ENCODE assay signal across 29 cellular contexts in the genomic region with DNA sequence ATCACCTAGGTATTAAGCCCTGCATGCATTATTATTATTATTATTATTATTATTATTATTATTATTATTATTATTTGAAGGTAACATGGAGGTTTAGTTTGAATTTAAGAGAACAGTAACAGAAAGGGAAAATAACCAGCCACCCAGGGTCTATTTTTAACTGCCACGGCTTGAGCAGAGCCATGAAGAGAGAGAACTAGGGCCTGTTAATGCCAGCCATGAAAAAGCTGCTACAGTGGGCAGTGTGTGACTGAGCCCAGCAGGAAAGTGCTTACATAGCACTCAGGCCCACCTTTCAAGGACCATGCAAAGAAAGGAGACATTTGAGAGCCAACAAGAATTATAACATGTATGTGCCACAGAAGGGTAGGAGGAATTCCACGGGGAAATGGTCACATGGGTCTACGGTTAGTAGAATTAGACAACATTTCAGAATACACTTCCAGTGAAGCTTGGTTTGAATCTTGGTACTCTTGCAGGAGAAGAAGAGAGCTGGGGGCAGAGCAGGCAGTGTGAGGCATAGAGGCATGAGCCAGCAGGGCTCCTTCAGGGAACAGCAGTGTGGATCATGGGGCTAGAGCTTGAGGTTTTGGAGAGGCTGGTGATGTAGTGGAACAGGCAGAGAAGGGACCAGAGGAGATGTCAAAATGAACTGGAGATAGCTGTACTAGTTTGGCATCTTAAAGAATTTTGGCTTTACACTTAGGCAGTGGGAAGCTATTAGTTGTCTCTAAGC.
DNase-seq lines count a peak whose midpoint lies in the region; ATAC-seq, FAIRE-seq and TF ChIP-seq lines count a peak whose summit lies in the region.
"Had no signal": no experiment of that assay in that cellular context is flagged by ENCODE, and none has a peak within 500 bp of the region (broad histone marks: within the 10 kb centered on the region; RNA-seq: fewer than 3 reads in every experiment).

No MANE protein-coding gene starts in this region.

- no peak overlapping the region for H2BK120ac ChIP-seq in mesenchymal stem cell (ENCODE audit: low read depth, low read length)

- H3K27ac ChIP-seq in HEK293 (ENCODE audit: extremely low read depth, low read depth, low read length), result no peak overlapping the region
- H3K27ac ChIP-seq in astrocyte (ENCODE audit: low read depth, low read length), result no peak overlapping the region
- no peak overlapping the region for H3K27ac ChIP-seq in mesenchymal stem cell (ENCODE audit: low read length, poor library complexity, severe bottlenecking)
- peak overlapping the region; percentile 75 to 76 for H3K27ac ChIP-seq in thoracic aorta
- H3K27ac ChIP-seq: lower lobe of right lung, vagina had no signal

- in situ Hi-C loops in KBM-7 (cut with MboI; ENCODE audit: low pct_unique_long_range_greater_than_20kb, low sequenced_read_pairs), result no loop called here

- H3K23ac ChIP-seq in mesenchymal stem cell (ENCODE audit: low read length in 2 of 2), result no peak overlapping the region

- FAIRE-seq in astrocyte (lab: Jason Lieb, UNC), result no peak
- FAIRE-seq: H54, pancreas had no signal

- no peak for ATAC-seq in thoracic aorta (ENCODE audit: insufficient number of reproducible peaks, low FRiP score, low read depth)
- ATAC-seq in HG03175 (IDR thresholded peaks at IDR 0.05; ENCODE audit: unreplicated experiment), result no peak
- ATAC-seq: esophagus mucosa; lower lobe of right lung; mucosa of descending colon; pancreas; stimulated activated naive CD8-positive, alpha-beta T cell treated with anti-CD3 and anti-CD28 coated beads, Interleukin-15, Interleukin-2, amounts not matched to agents 100 U/mL and 50 U/mL, for 24 hours had no signal

- TF ChIP-seq CTCF in HEK293 (tag by site-specific recombination; IDR thresholded peaks at IDR 0.05) (no peak), astrocyte (IDR thresholded peaks at IDR 0.05; ENCODE audit: insufficient read depth, low read depth, low read length) (no peak), thoracic aorta (IDR thresholded peaks at IDR 0.05) (no peak)

- no peak overlapping the region for H3K4me2 ChIP-seq in astrocyte (ENCODE audit: low read length)
- no peak overlapping the region for H3K4me2 ChIP-seq in mesenchymal stem cell (ENCODE audit: low read length, poor library complexity, severe bottlenecking)

- POLR2A ChIA-PET in HEK293 (lab: Yijun Ruan, JAX), result no interaction called here

- no peaks in the 10 kb centered on the region for H3K27me3 Mint-ChIP-seq in astrocyte (ENCODE audit: low read depth, unreplicated experiment)
- H3K27me3 Mint-ChIP-seq: activated CD4-positive, alpha-beta T cell treated with anti-CD3 and anti-CD28 coated beads, Interleukin-2, amount 10 ng/mL, durations not matched to agents 24 days and 14 days; activated naive CD8-positive, alpha-beta T cell treated with anti-CD3 and anti-CD28 coated beads for 36 hours; central memory CD8-positive, alpha-beta T cell; dendritic cell treated with granulocyte-macrophage colony-stimulating factor and Interleukin-4, amounts not matched to agents 40 ng/mL and 50 ng/mL, for 4 days had no signal

- peak overlapping the region; percentile 36 for H4K8ac ChIP-seq in mesenchymal stem cell (ENCODE audit: low read length)

- H3K4ac ChIP-seq in mesenchymal stem cell (ENCODE audit: low read depth in 1 of 2, low read length in 2 of 2), result peak overlapping the region in 1 of 2 experiments; percentile 32

- peak overlapping the region; percentile 1 to 6 for H2BK12ac ChIP-seq in mesenchymal stem cell (ENCODE audit: low read length in 2 of 2)

- no peaks in the 10 kb centered on the region for H3K9me3 ChIP-seq in HEK293 (ENCODE audit: control insufficient read depth, insufficient read depth, low read depth, low read length)
- H3K9me3 ChIP-seq in astrocyte (ENCODE audit: insufficient read depth, low read depth, low read length), result no peaks in the 10 kb centered on the region
- H3K9me3 ChIP-seq in mesenchymal stem cell (ENCODE audit: control insufficient read depth, low read length), result no peaks in the 10 kb centered on the region
- H3K9me3 ChIP-seq in thoracic aorta, result no peaks in the 10 kb centered on the region
- H3K9me3 ChIP-seq: lower lobe of right lung, mucosa of descending colon, pancreas, vagina had no signal

- H2AFZ ChIP-seq in astrocyte (ENCODE audit: low read depth, low read length) (no peak overlapping the region), mesenchymal stem cell (ENCODE audit: low read depth, low read length) (no peak overlapping the region)

- no peak overlapping the region for H2BK15ac ChIP-seq in mesenchymal stem cell (ENCODE audit: low read depth, poor library complexity, severe bottlenecking)

- H3K4me3 ChIP-seq in HEK293 (ENCODE audit: low read depth, low read length) (no peak overlapping the region), astrocyte (ENCODE audit: insufficient read depth, low read depth, low read length) (no peak overlapping the region), mesenchymal stem cell (ENCODE audit: insufficient read depth in 1 of 2, low read depth in 1 of 2, low read length in 2 of 2) (no peak overlapping the region), thoracic aorta (no peak overlapping the region)
- H3K4me3 ChIP-seq: lower lobe of right lung, mucosa of descending colon, pancreas, vagina had no signal

- no peaks in the 10 kb centered on the region for H4K20me1 ChIP-seq in astrocyte (ENCODE audit: insufficient read depth, low read length)

- H3K36me3 ChIP-seq in HEK293 (ENCODE audit: control insufficient read depth in 2 of 2, insufficient read depth in 1 of 2, low read length in 2 of 2) (no peaks in the 10 kb centered on the region), astrocyte (ENCODE audit: insufficient read depth, low read length) (no peaks in the 10 kb centered on the region), mesenchymal stem cell (ENCODE audit: control insufficient read depth in 1 of 2, insufficient read depth in 2 of 2, low read depth in 1 of 2, low read length in 2 of 2) (no peaks in the 10 kb centered on the region), thoracic aorta (no peaks in the 10 kb centered on the region)
- H3K36me3 ChIP-seq: lower lobe of right lung, pancreas, vagina had no signal

- H2BK5ac ChIP-seq in mesenchymal stem cell (ENCODE audit: low read depth, low read length, poor library complexity, severe bottlenecking), result no peak overlapping the region

- CTCF ChIA-PET in HEK293 (lab: Yijun Ruan, JAX), result no interaction called here

- H3K4me3 Mint-ChIP-seq in astrocyte (ENCODE audit: unreplicated experiment), result no peak overlapping the region
- H3K4me3 Mint-ChIP-seq: activated CD4-positive, alpha-beta T cell treated with anti-CD3 and anti-CD28 coated beads, Interleukin-2, amount 10 ng/mL, durations not matched to agents 24 days and 14 days; activated naive CD8-positive, alpha-beta T cell treated with anti-CD3 and anti-CD28 coated beads for 36 hours; central memory CD8-positive, alpha-beta T cell; dendritic cell treated with granulocyte-macrophage colony-stimulating factor and Interleukin-4, amounts not matched to agents 40 ng/mL and 50 ng/mL, for 4 days; endodermal cell; T-helper 2 cell treated with Interferon-gamma antibody and Interleukin-4, amounts not matched to agents 5 μg/mL and 100 μg/mL, for 36 hours had no signal

- H3K27me3 ChIP-seq in astrocyte (ENCODE audit: insufficient read depth, low read length) (no peaks in the 10 kb centered on the region), mesenchymal stem cell (ENCODE audit: control insufficient read depth in 1 of 2, insufficient read depth in 1 of 2, low read length in 2 of 2) (no peaks in the 10 kb centered on the region), thoracic aorta (replicated peaks; ENCODE audit: insufficient read depth) (no peaks in the 10 kb centered on the region)
- H3K27me3 ChIP-seq: pancreas, vagina had no signal

- H3K4me1 ChIP-seq in HEK293 (ENCODE audit: control insufficient read depth, insufficient read depth, low read length) (0 out of 2 replicates have a peak, but pooled peaks cover 4% of the 10 kb centered on the region), astrocyte (ENCODE audit: insufficient read depth, low read length) (peaks cover 20% of the 10 kb centered on the region), mesenchymal stem cell (ENCODE audit: control insufficient read depth, insufficient read depth, low read depth, low read length) (peaks cover 6% of the 10 kb centered on the region), thoracic aorta (ENCODE audit: control insufficient read depth in 1 of 2, low read depth in 2 of 2) (peaks cover 23 to 86% of the 10 kb centered on the region in 2 donors)

- peaks cover 53% of the 10 kb centered on the region for H3K4me1 Mint-ChIP-seq in astrocyte (ENCODE audit: low read depth, unreplicated experiment)
- H3K4me1 Mint-ChIP-seq: central memory CD8-positive, alpha-beta T cell had no signal

- DNase-seq in astrocyte (ENCODE audit: low read depth) (no peak), mesenchymal stem cell (no peak), thoracic aorta (ENCODE audit: low spot score) (no peak), KBM-7 (no peak), anterior cingulate cortex (lab: John Stamatoyannopoulos, UW) (no peak)
- DNase-seq: activated CD4-positive, alpha-beta T cell treated with anti-CD3 and anti-CD28 coated beads, Interleukin-2, amount 10 ng/mL, durations not matched to agents 24 days and 14 days; activated gamma-delta T cell; activated naive CD8-positive, alpha-beta T cell treated with anti-CD3 and anti-CD28 coated beads for 36 hours; activated T-cell treated with anti-CD3 and anti-CD28 coated beads, Interleukin-2, amount 50 U/mL, for 1 hour; DMS 273 treated with DMSO at 0.1 percent for 48 hours; endodermal cell; foreskin fibroblast; Karpas-422; lower lobe of right lung; mucosa of descending colon; NCI-H2081; NCI-H345; pancreas; retina; stimulated activated CD4-positive, alpha-beta T cell treated with anti-CD3 and anti-CD28 coated beads, Interleukin-1b, Interleukin-23, amount 100 ng/mL, for 48 hours; stimulated activated naive CD8-positive, alpha-beta T cell treated with anti-CD3 and anti-CD28 coated beads, Interleukin-15, Interleukin-2, amounts not matched to agents 100 U/mL and 50 U/mL, for 24 hours had no signal

- peak overlapping the region; percentile 81 for H2AK5ac ChIP-seq in mesenchymal stem cell (ENCODE audit: low read length, severe bottlenecking)

- no peak overlapping the region for H3K9ac ChIP-seq in astrocyte (ENCODE audit: low read length)
- no peak overlapping the region for H3K9ac ChIP-seq in mesenchymal stem cell (ENCODE audit: low read length)

- peaks cover 4% of the 10 kb centered on the region for H3K9me3 Mint-ChIP-seq in astrocyte (ENCODE audit: unreplicated experiment)
- H3K9me3 Mint-ChIP-seq: activated CD4-positive, alpha-beta T cell treated with anti-CD3 and anti-CD28 coated beads, Interleukin-2, amount 10 ng/mL, durations not matched to agents 24 days and 14 days; activated naive CD8-positive, alpha-beta T cell treated with anti-CD3 and anti-CD28 coated beads for 36 hours; central memory CD8-positive, alpha-beta T cell; dendritic cell treated with granulocyte-macrophage colony-stimulating factor and Interleukin-4, amounts not matched to agents 40 ng/mL and 50 ng/mL, for 4 days; endodermal cell; T-helper 2 cell treated with Interferon-gamma antibody and Interleukin-4, amounts not matched to agents 5 μg/mL and 100 μg/mL, for 36 hours had no signal

- H3K18ac ChIP-seq in mesenchymal stem cell (ENCODE audit: low read depth in 1 of 2, low read length in 2 of 2), result peak overlapping the region in 1 of 2 experiments; percentile 28

- H3K79me2 ChIP-seq in astrocyte (ENCODE audit: insufficient read depth, low read length), result no peaks in the 10 kb centered on the region

- 98% methylated on average over 3 of the region's 3 CpGs for WGBS in mesenchymal stem cell

- no peak overlapping the region for H3K14ac ChIP-seq in mesenchymal stem cell (ENCODE audit: low read length in 2 of 2)

- peak overlapping the region; percentile 3 for H3K27ac Mint-ChIP-seq in astrocyte (ENCODE audit: unreplicated experiment)
- H3K27ac Mint-ChIP-seq: activated CD4-positive, alpha-beta T cell treated with anti-CD3 and anti-CD28 coated beads, Interleukin-2, amount 10 ng/mL, durations not matched to agents 24 days and 14 days; activated naive CD8-positive, alpha-beta T cell treated with anti-CD3 and anti-CD28 coated beads for 36 hours; dendritic cell treated with granulocyte-macrophage colony-stimulating factor and Interleukin-4, amounts not matched to agents 40 ng/mL and 50 ng/mL, for 4 days; endodermal cell; T-helper 2 cell treated with Interferon-gamma antibody and Interleukin-4, amounts not matched to agents 5 μg/mL and 100 μg/mL, for 36 hours had no signal

- no peak overlapping the region for H4K91ac ChIP-seq in mesenchymal stem cell (ENCODE audit: low read length)

- no peaks in the 10 kb centered on the region for H3K36me3 Mint-ChIP-seq in astrocyte (ENCODE audit: low read depth, unreplicated experiment)

- H3K79me1 ChIP-seq in mesenchymal stem cell (replicated peaks; ENCODE audit: low read length, poor library complexity, severe bottlenecking), result peaks cover 10% of the 10 kb centered on the region

Comparison
In these comparisons a context has a peak if more than half of its experiments do, and no peak if none do; other contexts are left out.
1. H3K27ac ChIP-seq: peak in thoracic aorta (2 of 2); none in HEK293 (single experiment), astrocyte (single experiment) and mesenchymal stem cell (single experiment).